In the genomic region with DNA sequence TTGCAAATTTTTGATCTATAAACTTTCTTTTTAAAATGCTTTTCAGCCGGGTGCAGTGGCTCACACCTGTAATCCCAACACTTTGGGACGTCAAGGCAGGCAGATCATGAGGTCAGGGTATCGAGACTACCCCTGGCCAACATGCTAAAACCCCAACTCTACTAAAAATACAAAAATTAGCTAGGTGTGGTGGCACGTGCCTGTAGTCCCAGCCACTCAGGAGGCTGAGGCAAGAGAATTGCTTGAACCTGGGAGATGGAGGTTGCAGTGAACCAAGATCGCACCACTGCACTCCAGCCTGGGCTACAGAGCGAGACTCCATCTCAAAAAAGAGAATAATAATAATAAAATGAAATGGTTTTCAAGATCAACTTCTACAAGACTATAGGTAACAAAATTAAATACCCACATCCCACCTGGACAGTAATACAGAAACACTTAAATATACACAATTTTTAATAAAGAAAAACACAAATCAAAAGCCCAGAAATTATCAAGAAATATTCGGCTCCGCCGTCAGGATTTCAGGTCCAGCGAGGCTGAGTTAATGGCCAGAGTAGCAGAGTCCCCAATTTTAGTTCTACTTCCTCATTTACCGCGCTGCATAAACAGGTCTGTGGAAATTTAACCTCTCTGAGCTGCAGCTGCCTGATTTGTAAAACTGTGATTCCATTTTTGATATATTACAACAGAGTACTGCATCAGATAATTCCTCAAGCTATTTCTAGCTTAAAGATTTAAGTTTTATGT, we compare ENCODE assay signal across 8 cellular contexts. TPM values are rescaled to one million over a fixed set of nuclear protein-coding genes. Genes with fewer than 3 reads are reported as not detected.
A peak's percentile ranks its signal among the peaks of the same experiment; 100 is the strongest.
DNase-seq lines count a peak whose midpoint lies in the region; ATAC-seq and TF ChIP-seq lines count a peak whose summit lies in the region.

No MANE protein-coding gene starts in this region.

- DNase-seq in activated CD4-positive, alpha-beta T cell treated with anti-CD3 and anti-CD28 coated beads, Interleukin-2, amount 10 ng/mL, durations not matched to agents 24 days and 14 days: no peak
- no peak for DNase-seq in activated CD4-positive, alpha-beta T cell treated with anti-CD3 and anti-CD28 coated beads, Interleukin-2, amount 50 U/mL, for 4 hours
- DNase-seq in activated naive CD8-positive, alpha-beta T cell treated with anti-CD3 and anti-CD28 coated beads, Interleukin-2, amount 50 U/mL, for 24 hours: no peak
- DNase-seq in stimulated activated naive B cell treated with anti-CD40 and anti-IgM and Interleukin-4, amounts not matched to agents 10 μg/mL and 1 μg/mL and 100 μg/mL, for 72 hours: no peak
- DNase-seq in NCI-H2081 treated with DMSO at 0.1 percent for 48 hours (lab: John Stamatoyannopoulos, UW): no peak
- DNase-seq in transverse colon: no peak
- DNase-seq in Right ventricle myocardium superior: no peak

- no peak for TF ChIP-seq EP300 in transverse colon (IDR thresholded peaks at IDR 0.05; ENCODE audit: low read depth)

- H3K27ac Mint-ChIP-seq in activated CD4-positive, alpha-beta T cell treated with anti-CD3 and anti-CD28 coated beads, Interleukin-2, amount 10 ng/mL, durations not matched to agents 24 days and 14 days: peak overlapping the region; percentile 51
- no peak overlapping the region for H3K27ac Mint-ChIP-seq in activated naive CD8-positive, alpha-beta T cell treated with anti-CD3 and anti-CD28 coated beads, Interleukin-2, amount 50 U/mL, for 24 hours
- peak overlapping the region; percentile 65 for H3K27ac Mint-ChIP-seq in stimulated activated naive B cell treated with anti-CD40 and anti-IgM and Interleukin-4, amounts not matched to agents 10 μg/mL and 1 μg/mL and 100 μg/mL, for 72 hours

- no peak overlapping the region for H3K27ac ChIP-seq in transverse colon

- 66 to 75% methylated on average over 10 to 12 of the region's 12 CpGs for WGBS in transverse colon (ENCODE audit: low coverage in 1 of 2), 2 donors

- H3K4me3 ChIP-seq in transverse colon: peak overlapping the region in 1 of 4 donors; percentile 94

- H3K27me3 ChIP-seq in transverse colon: no peaks in the 10 kb centered on the region

- H3K4me1 ChIP-seq in transverse colon: peaks cover 26 to 76% (median 40%) of the 10 kb centered on the region in 4 donors

- intact Hi-C loops in activated CD4-positive, alpha-beta T cell treated with anti-CD3 and anti-CD28 coated beads, Interleukin-2, amount 10 ng/mL, durations not matched to agents 24 days and 14 days (cut with micrococcal nuclease): loop anchor here (5.0 kb wide), 2 partner anchors 248 to 608 kb away; a partner anchor contains a TSS
- intact Hi-C loops in transverse colon (cut with DNase I; ENCODE audit: low total_unique reads): no loop called here
- intact Hi-C loops in Right ventricle myocardium superior (cut with DNase I): no loop called here

- ATAC-seq in HG03342 (IDR thresholded peaks at IDR 0.05; ENCODE audit: unreplicated experiment) (peak; percentile 23), Right ventricle myocardium superior (ENCODE audit: poor library complexity) (no peak)
- ATAC-seq in activated naive CD8-positive, alpha-beta T cell treated with anti-CD3 and anti-CD28 coated beads, Interleukin-2, amount 50 U/mL, for 24 hours: no peak
- peak; percentile 46 to 56 for ATAC-seq in stimulated activated naive B cell treated with anti-CD40 and anti-IgM and Interleukin-4, amounts not matched to agents 10 μg/mL and 1 μg/mL and 100 μg/mL, for 72 hours (replicated peaks)

- no peak for TF ChIP-seq CTCF in transverse colon (IDR thresholded peaks at IDR 0.05)

- peaks cover 47% of the 10 kb centered on the region for H3K4me1 Mint-ChIP-seq in activated CD4-positive, alpha-beta T cell treated with anti-CD3 and anti-CD28 coated beads, Interleukin-2, amount 10 ng/mL, durations not matched to agents 24 days and 14 days
- peaks cover 63% of the 10 kb centered on the region for H3K4me1 Mint-ChIP-seq in activated naive CD8-positive, alpha-beta T cell treated with anti-CD3 and anti-CD28 coated beads, Interleukin-2, amount 50 U/mL, for 24 hours
- peaks cover 23 to 49% of the 10 kb centered on the region in 2 donors for H3K4me1 Mint-ChIP-seq in stimulated activated naive B cell treated with anti-CD40 and anti-IgM and Interleukin-4, amounts not matched to agents 10 μg/mL and 1 μg/mL and 100 μg/mL, for 72 hours

- no peaks in the 10 kb centered on the region for H3K9me3 Mint-ChIP-seq in activated CD4-positive, alpha-beta T cell treated with anti-CD3 and anti-CD28 coated beads, Interleukin-2, amount 10 ng/mL, durations not matched to agents 24 days and 14 days
- H3K9me3 Mint-ChIP-seq in activated naive CD8-positive, alpha-beta T cell treated with anti-CD3 and anti-CD28 coated beads, Interleukin-2, amount 50 U/mL, for 24 hours: peaks cover 5% of the 10 kb centered on the region
- H3K9me3 Mint-ChIP-seq in stimulated activated naive B cell treated with anti-CD40 and anti-IgM and Interleukin-4, amounts not matched to agents 10 μg/mL and 1 μg/mL and 100 μg/mL, for 72 hours: peaks cover 0 to 2% of the 10 kb centered on the region in 2 donors

- no peaks in the 10 kb centered on the region for H3K9me3 ChIP-seq in transverse colon

- in situ Hi-C loops in transverse colon (cut with MboI; ENCODE audit: low pct_ligation_motif_present in 1 of 4, low pct_unique_long_range_greater_than_20kb in 1 of 4, low sequenced_read_pairs in 3 of 4): no loop called here

- peaks cover 47% of the 10 kb centered on the region for H3K36me3 Mint-ChIP-seq in activated CD4-positive, alpha-beta T cell treated with anti-CD3 and anti-CD28 coated beads, Interleukin-2, amount 10 ng/mL, durations not matched to agents 24 days and 14 days (ENCODE audit: low read depth)
- peaks cover 31% of the 10 kb centered on the region for H3K36me3 Mint-ChIP-seq in activated naive CD8-positive, alpha-beta T cell treated with anti-CD3 and anti-CD28 coated beads, Interleukin-2, amount 50 U/mL, for 24 hours (ENCODE audit: low read depth)
- peaks cover 23 to 29% of the 10 kb centered on the region in 2 donors for H3K36me3 Mint-ChIP-seq in stimulated activated naive B cell treated with anti-CD40 and anti-IgM and Interleukin-4, amounts not matched to agents 10 μg/mL and 1 μg/mL and 100 μg/mL, for 72 hours

- H3K36me3 ChIP-seq in transverse colon: peaks cover 0 to 25% (median 6%) of the 10 kb centered on the region in 4 donors

- H3K27me3 Mint-ChIP-seq in activated CD4-positive, alpha-beta T cell treated with anti-CD3 and anti-CD28 coated beads, Interleukin-2, amount 10 ng/mL, durations not matched to agents 24 days and 14 days: no peaks in the 10 kb centered on the region
- no peaks in the 10 kb centered on the region for H3K27me3 Mint-ChIP-seq in activated naive CD8-positive, alpha-beta T cell treated with anti-CD3 and anti-CD28 coated beads, Interleukin-2, amount 50 U/mL, for 24 hours
- no peaks in the 10 kb centered on the region for H3K27me3 Mint-ChIP-seq in stimulated activated naive B cell treated with anti-CD40 and anti-IgM and Interleukin-4, amounts not matched to agents 10 μg/mL and 1 μg/mL and 100 μg/mL, for 72 hours

- H3K4me3 Mint-ChIP-seq in activated CD4-positive, alpha-beta T cell treated with anti-CD3 and anti-CD28 coated beads, Interleukin-2, amount 10 ng/mL, durations not matched to agents 24 days and 14 days: peak overlapping the region; percentile 70
- peak overlapping the region; percentile 98 for H3K4me3 Mint-ChIP-seq in activated naive CD8-positive, alpha-beta T cell treated with anti-CD3 and anti-CD28 coated beads, Interleukin-2, amount 50 U/mL, for 24 hours
- H3K4me3 Mint-ChIP-seq in stimulated activated naive B cell treated with anti-CD40 and anti-IgM and Interleukin-4, amounts not matched to agents 10 μg/mL and 1 μg/mL and 100 μg/mL, for 72 hours: peak overlapping the region; percentile 65 to 77

- TF ChIP-seq POLR2A in transverse colon (IDR thresholded peaks at IDR 0.05): no peak

RNA-seq across cellular contexts. Expression of a gene that starts 4.0 kb away (rescaled TPM):
- total RNA-seq in activated CD4-positive, alpha-beta T cell treated with anti-CD3 and anti-CD28 coated beads, Interleukin-2, amount 10 ng/mL, durations not matched to agents 24 days and 14 days: 38.9 and 39.7 TPM in 2 replicates
- total RNA-seq in transverse colon (10 to 100 TPM; 29.5 to 72.9 (median 43.0) TPM), Right ventricle myocardium superior (12.3 TPM)

Comparison
In these comparisons a context has a peak if more than half of its experiments do, and no peak if none do; other contexts are left out.
1. ATAC-seq: peak in HG03342 (single experiment) and stimulated activated naive B cell treated with anti-CD40 and anti-IgM and Interleukin-4, amounts not matched to agents 10 μg/mL and 1 μg/mL and 100 μg/mL, for 72 hours (2 of 2); none in activated naive CD8-positive, alpha-beta T cell treated with anti-CD3 and anti-CD28 coated beads, Interleukin-2, amount 50 U/mL, for 24 hours (single experiment) and Right ventricle myocardium superior (single experiment).
2. Peak in every context shown above with its lines, with median percentiles within 50 percentile points of each other: H3K4me3 Mint-ChIP-seq.